In genomic region chr22:29267858-29268510, GRCh38 we compare ENCODE assay signal across 1 cellular context.
TF ChIP-seq lines count a peak whose summit lies in the region.

Gene EWSR1, plus strand, starts transcription at chr22:29268268. Its CDS starts 69 bp downstream, at chr22:29268337.
Gene RHBDD3, minus strand, starts transcription at chr22:29267981. Its CDS starts 2,355 bp downstream, at chr22:29265626.

TF ChIP-seq in K562, 482 proteins besides CTCF, POLR2A, EP300 and RAD21 (continued from another document and continues in another):
- TF ChIP-seq FUS (optimal IDR thresholded peaks at IDR 0.05; ENCODE audit: low read depth, low read length) (no peak), TSHZ1 (CRISPR knock-in tag; IDR thresholded peaks at IDR 0.05) (no peak), CEBPB (tag; IDR thresholded peaks at IDR 0.05) (peak; percentile 79), ZFP36 (IDR thresholded peaks at IDR 0.05; ENCODE audit: low read depth, low read length, partially characterized antibody) (no peak), HOXB6 (CRISPR knock-in tag; IDR thresholded peaks at IDR 0.05; ENCODE audit: borderline replicate concordance) (no peak), TCF7 (IDR thresholded peaks at IDR 0.05; ENCODE audit: borderline replicate concordance) (no peak), DPF2 (IDR thresholded peaks at IDR 0.05) (peak; percentile 40; the same call in 1 of the 2 replicates), NR2F6 (CRISPR knock-in tag; IDR thresholded peaks at IDR 0.05) (no peak), BHLHE40 (IDR thresholded peaks at IDR 0.05; ENCODE audit: low read length) (peak; percentile 94), TAF9B (IDR thresholded peaks at IDR 0.05; ENCODE audit: partially characterized antibody) (peak; percentile 85), ZBTB9 (CRISPR knock-in tag; IDR thresholded peaks at IDR 0.05) (no peak), ARID3A (IDR thresholded peaks at IDR 0.05; ENCODE audit: borderline replicate concordance, low read depth, low read length) (no peak), ZNF174 (CRISPR knock-in tag; IDR thresholded peaks at IDR 0.05) (no peak), MAZ (CRISPR knock-in tag; conservative IDR thresholded peaks at IDR 0.05 in 1 of 2, IDR thresholded peaks at IDR 0.05 in 1 of 2) (peak; percentile 41 to 65), SMARCA5 (IDR thresholded peaks at IDR 0.05) (no peak), PHF21A (IDR thresholded peaks at IDR 0.05; ENCODE audit: borderline replicate concordance, low read depth) (0 out of 2 replicates have a peak, but pooled peaks have one; percentile 35), MBD2 (IDR thresholded peaks at IDR 0.05; ENCODE audit: borderline replicate concordance, low read depth) (peak; percentile 95), MEIS2 (IDR thresholded peaks at IDR 0.05; ENCODE audit: partially characterized antibody) (peak; percentile 44), DMBX1 (CRISPR knock-in tag; IDR thresholded peaks at IDR 0.05; ENCODE audit: borderline replicate concordance) (peak; percentile 50; the same call in 1 of the 2 replicates), EWSR1 (IDR thresholded peaks at IDR 0.05; ENCODE audit: borderline replicate concordance, low read depth, partially characterized antibody) (no peak), TAL1 (IDR thresholded peaks at IDR 0.05) (no peak), STAG1 (CRISPR knock-in tag; IDR thresholded peaks at IDR 0.05; ENCODE audit: borderline replicate concordance) (no peak), OTX1 (CRISPR knock-in tag; IDR thresholded peaks at IDR 0.05) (no peak), THAP12 (CRISPR knock-in tag; IDR thresholded peaks at IDR 0.05) (peak; percentile 17; the same call in 1 of the 2 replicates), CTBP1 (IDR thresholded peaks at IDR 0.05; ENCODE audit: borderline replicate concordance) (peak; percentile 49; the same call in 1 of the 2 replicates), FOXO4 (CRISPR knock-in tag; IDR thresholded peaks at IDR 0.05) (no peak), KAT7 (CRISPR knock-in tag; IDR thresholded peaks at IDR 0.05; ENCODE audit: borderline replicate concordance) (no peak), NFIX (CRISPR knock-in tag; IDR thresholded peaks at IDR 0.05; ENCODE audit: low read depth) (no peak), SRSF1 (IDR thresholded peaks at IDR 0.05; ENCODE audit: low read depth, low read length) (0 out of 2 replicates have a peak, but pooled peaks have one; percentile 27), HMGN3 (IDR thresholded peaks at IDR 0.05; ENCODE audit: borderline replicate concordance, extremely low read depth, insufficient read length, low read depth, low read length) (peak; percentile 88), HLTF (IDR thresholded peaks at IDR 0.05) (no peak), PURB (CRISPR knock-in tag; IDR thresholded peaks at IDR 0.05; ENCODE audit: low read depth) (no peak), NONO (IDR thresholded peaks at IDR 0.05; ENCODE audit: low read depth in 2 of 2, low read length in 1 of 2) (peak in 1 of 2 experiments; percentile 99; a peak in 2 of 4 replicates), MIER1 (IDR thresholded peaks at IDR 0.05; ENCODE audit: low read depth) (no peak), FOXK1 (CRISPR knock-in tag; IDR thresholded peaks at IDR 0.05; ENCODE audit: borderline replicate concordance) (no peak), TBP (optimal IDR thresholded peaks at IDR 0.05; ENCODE audit: low read depth, low read length) (peak; percentile 67), THRAP3 (IDR thresholded peaks at IDR 0.05; ENCODE audit: borderline replicate concordance) (no peak), NR2C1 (IDR thresholded peaks at IDR 0.05) (peak; percentile 91), NR2C1 (tag; IDR thresholded peaks at IDR 0.05) (peak; percentile 85), ARID1B (IDR thresholded peaks at IDR 0.05) (peak; percentile 61), RUNX1 (IDR thresholded peaks at IDR 0.05; ENCODE audit: low read depth) (no peak), C11orf30 (IDR thresholded peaks at IDR 0.05; ENCODE audit: low read depth) (peak; percentile 63), ZNF583 (CRISPR knock-in tag; IDR thresholded peaks at IDR 0.05) (0 out of 2 replicates have a peak, but pooled peaks have one; percentile 14), IRF9 (tag; IDR thresholded peaks at IDR 0.05) (no peak), CREB1 (IDR thresholded peaks at IDR 0.05) (no peak), CREB1 (CRISPR knock-in tag; IDR thresholded peaks at IDR 0.05) (peak; percentile 54; the same call in 1 of the 2 replicates), TCF7L2 (IDR thresholded peaks at IDR 0.05; ENCODE audit: low read depth, low read length) (peak; percentile 93), JUND (IDR thresholded peaks at IDR 0.05; ENCODE audit: borderline replicate concordance, low read depth, low read length) (peak; percentile 96), JUND (tag; IDR thresholded peaks at IDR 0.05; ENCODE audit: borderline replicate concordance, low read depth, low read length) (peak; percentile 61; the same call in 1 of the 3 replicates), XRCC5 (IDR thresholded peaks at IDR 0.05; ENCODE audit: low read depth, low read length) (no peak), PKNOX1 (IDR thresholded peaks at IDR 0.05) (0 out of 2 replicates have a peak, but pooled peaks have one; percentile 11), MXD1 (CRISPR knock-in tag; IDR thresholded peaks at IDR 0.05; ENCODE audit: borderline replicate concordance, poor library complexity, severe bottlenecking) (no peak), BRCA1 (IDR thresholded peaks at IDR 0.05) (no peak), BRCA1 (CRISPR knock-in tag; IDR thresholded peaks at IDR 0.05) (no peak), USF2 (CRISPR knock-in tag; IDR thresholded peaks at IDR 0.05) (peak; percentile 60), VEZF1 (CRISPR knock-in tag; IDR thresholded peaks at IDR 0.05) (peak; percentile 56), ESRRB (CRISPR knock-in tag; IDR thresholded peaks at IDR 0.05; ENCODE audit: borderline replicate concordance) (no peak)
